In genomic region chr11:68751331-68751856, GRCh38 we compare ENCODE assay signal across 8 cellular contexts. TPM values are rescaled to one million over a fixed set of nuclear protein-coding genes. Genes with fewer than 3 reads are reported as not detected.
DNase-seq lines count a peak whose midpoint lies in the region; ATAC-seq and TF ChIP-seq lines count a peak whose summit lies in the region.

TESMIN (minus strand) TSS chr11:68751520; CDS start chr11:68750660, 860 bp downstream.

- H3K9me3 ChIP-seq in Peyer's patch = no peaks in the 10 kb centered on the region

- peaks cover 0 to 11% (median 0%) of the 10 kb centered on the region in 4 donors for H3K4me1 ChIP-seq in Peyer's patch

- H3K4me1 Mint-ChIP-seq in nephron = peaks cover 13% of the 10 kb centered on the region

- peaks cover 0 to 9% (median 0%) of the 10 kb centered on the region in 3 donors for H3K36me3 ChIP-seq in Peyer's patch

- no peak for TF ChIP-seq CTCF in Peyer's patch (IDR thresholded peaks at IDR 0.05)
- TF ChIP-seq CTCF in nephron (IDR thresholded peaks at IDR 0.05; ENCODE audit: unreplicated experiment in 3 of 3) = no peak

- ATAC-seq in HG02885 (IDR thresholded peaks at IDR 0.05; ENCODE audit: poor library complexity, unreplicated experiment) = no peak

- H3K9me3 Mint-ChIP-seq in nephron = no peaks in the 10 kb centered on the region

- no peak for TF ChIP-seq POLR2A in Peyer's patch (IDR thresholded peaks at IDR 0.05)

- DNase-seq in ELR (ENCODE audit: low read depth) (peak; percentile 87), HuH-7 (ENCODE audit: low spot score) (peak; percentile 100), Peyer's patch (peak; percentile 95 to 97 (median 97)), fibroblast of gingiva (ENCODE audit: low read depth) (peak; percentile 33)
- peak; percentile 92 to 94 for DNase-seq in activated T-cell treated with anti-CD3 and anti-CD28 coated beads, Interleukin-2, amount 50 U/mL, for 48 hours
- peak; percentile 86 for DNase-seq in stimulated activated naive CD4-positive, alpha-beta T cell treated with Interleukin-2 at 50 U/mL for 16 hours (lab: John Stamatoyannopoulos, UW)

- peaks cover 19% of the 10 kb centered on the region for H3K36me3 Mint-ChIP-seq in nephron (ENCODE audit: low read depth)

- H3K27me3 Mint-ChIP-seq in nephron (ENCODE audit: low read depth) = peaks cover 15% of the 10 kb centered on the region

- peak within 1 kb of the TSS; percentile 39 to 79 (median 70) for H3K4me3 ChIP-seq in Peyer's patch

- H3K27me3 ChIP-seq in Peyer's patch = no peaks in the 10 kb centered on the region

- peak within 1 kb of the TSS in 1 of 3 experiments; percentile 60 for H3K27ac Mint-ChIP-seq in nephron

- H3K27ac ChIP-seq in Peyer's patch = peak within 1 kb of the TSS; percentile 40 to 72 (median 59)

- peak within 1 kb of the TSS; percentile 66 to 76 (median 73) for H3K4me3 Mint-ChIP-seq in nephron

RNA-seq across cellular contexts. Expression of gene TESMIN, which starts in this region (rescaled TPM):
- total RNA-seq in Peyer's patch = 10 to 100 TPM in 2 of 4 donors, 1 to 10 TPM in 2; 2.6 to 16.7 (median 8.2) TPM

Comparison
In these comparisons a context has a peak if more than half of its experiments do, and no peak if none do; other contexts are left out.
1. DNase-seq: peak in every context shown above with its lines; median percentile 100 in HuH-7; 97 in Peyer's patch; 93 in activated T-cell treated with anti-CD3 and anti-CD28 coated beads, Interleukin-2, amount 50 U/mL, for 48 hours; 87 in ELR; 86 in stimulated activated naive CD4-positive, alpha-beta T cell treated with Interleukin-2 at 50 U/mL for 16 hours; 33 in fibroblast of gingiva.